Comparison of ENCODE assay signal across 9 cellular contexts in the genomic region with DNA sequence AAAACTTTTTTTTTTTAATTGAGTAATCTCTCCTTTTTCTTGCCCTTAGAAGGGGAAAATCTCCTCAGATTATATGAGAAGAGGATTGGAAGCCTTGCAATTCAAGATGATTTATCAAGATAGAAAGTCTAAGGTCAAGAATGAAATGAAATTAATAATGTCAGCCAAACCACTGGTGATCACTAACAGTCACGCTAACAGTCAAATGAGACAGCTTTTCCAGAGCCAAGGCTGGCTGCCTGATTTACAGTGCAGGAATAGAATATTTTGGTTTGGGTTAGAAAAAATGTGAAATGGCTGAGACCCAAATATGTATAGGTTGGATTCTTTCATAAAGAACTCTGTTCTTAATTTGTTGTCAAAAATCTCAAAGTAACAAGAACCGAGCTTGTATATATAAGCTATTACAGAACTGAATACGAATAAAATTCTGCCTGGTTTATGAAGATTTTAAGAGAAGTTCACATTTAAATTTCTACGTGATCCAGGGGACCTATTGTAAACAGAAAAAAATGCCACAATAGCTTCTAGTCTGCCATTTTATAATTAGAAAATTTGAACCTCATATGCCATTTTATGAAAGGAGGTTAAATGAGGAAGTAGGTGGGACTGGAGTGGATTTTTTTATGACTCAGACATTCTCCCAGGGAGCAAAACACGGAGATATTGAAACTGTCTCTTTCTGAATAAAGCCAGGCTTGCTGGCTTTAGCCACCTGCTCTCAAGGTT.
A peak's percentile ranks its signal among the peaks of the same experiment; 100 is the strongest.
DNase-seq lines count a peak whose midpoint lies in the region; ATAC-seq, FAIRE-seq and TF ChIP-seq lines count a peak whose summit lies in the region.
"Had no signal": no experiment of that assay in that cellular context is flagged by ENCODE, and none has a peak within 500 bp of the region (broad histone marks: within the 10 kb centered on the region; RNA-seq: fewer than 3 reads in every experiment).

No MANE protein-coding gene starts in this region.

- no peak for FAIRE-seq in GM19239 (lab: Jason Lieb, UNC)

- H3K36me3 Mint-ChIP-seq in stimulated activated effector memory CD8-positive, alpha-beta T cell treated with anti-CD3 and anti-CD28 coated beads, Interleukin-12 subunit alpha, Interleukin-12 subunit beta, amount 100 ng/mL, for 72 hours = no peaks in the 10 kb centered on the region
- H3K36me3 Mint-ChIP-seq: IgD-negative memory B cell had no signal

- H3K36me3 ChIP-seq in HUES6 (ENCODE audit: control insufficient read depth, insufficient read depth, low read length) (no peaks in the 10 kb centered on the region), left lung (no peaks in the 10 kb centered on the region)

- H3K27me3 ChIP-seq in HUES6 (ENCODE audit: control insufficient read depth, insufficient read depth, low read length) (no peaks in the 10 kb centered on the region), left lung (no peaks in the 10 kb centered on the region)

- H3K27ac Mint-ChIP-seq in stimulated activated effector memory CD8-positive, alpha-beta T cell treated with anti-CD3 and anti-CD28 coated beads, Interleukin-12 subunit alpha, Interleukin-12 subunit beta, amount 100 ng/mL, for 72 hours = no peak overlapping the region
- H3K27ac Mint-ChIP-seq: IgD-negative memory B cell had no signal

- H3K4me1 Mint-ChIP-seq in stimulated activated effector memory CD8-positive, alpha-beta T cell treated with anti-CD3 and anti-CD28 coated beads, Interleukin-12 subunit alpha, Interleukin-12 subunit beta, amount 100 ng/mL, for 72 hours = peaks cover 6% of the 10 kb centered on the region
- H3K4me1 Mint-ChIP-seq: IgD-negative memory B cell had no signal

- H3K4me3 Mint-ChIP-seq in stimulated activated effector memory CD8-positive, alpha-beta T cell treated with anti-CD3 and anti-CD28 coated beads, Interleukin-12 subunit alpha, Interleukin-12 subunit beta, amount 100 ng/mL, for 72 hours = no peak overlapping the region
- H3K4me3 Mint-ChIP-seq: IgD-negative memory B cell had no signal

- H3K9ac ChIP-seq in HUES6 (ENCODE audit: low read length) = no peak overlapping the region

- peak; percentile 72 for ATAC-seq in left lung
- no peak for ATAC-seq in stimulated activated effector memory CD8-positive, alpha-beta T cell treated with anti-CD3 and anti-CD28 coated beads, Interleukin-12 subunit alpha, Interleukin-12 subunit beta, amount 100 ng/mL, for 72 hours
- no peak for ATAC-seq in HG02588 (IDR thresholded peaks at IDR 0.05; ENCODE audit: unreplicated experiment)

- no peak for TF ChIP-seq CTCF in left lung (IDR thresholded peaks at IDR 0.05)

- H3K4me1 ChIP-seq in HUES6 (ENCODE audit: control insufficient read depth, insufficient read depth, low read length) (peaks cover 38% of the 10 kb centered on the region), left lung (peaks cover 25 to 55% of the 10 kb centered on the region in 2 donors)

- H3K4me3 ChIP-seq in HUES6 (ENCODE audit: low read depth, low read length) (no peak overlapping the region), left lung (no peak overlapping the region)

- DNase-seq in AML-193 (lab: John Stamatoyannopoulos, UW) (peak; percentile 19 to 24), astrocyte of the hippocampus (ENCODE audit: low read depth, low spot score) (peak; percentile 64), left lung (no peak), GM19239 (ENCODE audit: insufficient read length, low spot score) (no peak), NCI-H446 (lab: John Stamatoyannopoulos, UW) (no peak)
- DNase-seq in stimulated activated effector memory CD8-positive, alpha-beta T cell treated with anti-CD3 and anti-CD28 coated beads, Interleukin-12 subunit alpha, Interleukin-12 subunit beta, amount 100 ng/mL, for 72 hours (ENCODE audit: low spot score in 2 of 2) = no peak

- intact Hi-C loops in left lung (cut with DNase I) = no loop called here

- H3K27ac ChIP-seq in HUES6 (ENCODE audit: low read depth, low read length) (0 out of 2 replicates have a peak overlapping the region, but pooled peaks have one; percentile 47), left lung (peak overlapping the region; percentile 57 to 65)

- H3K9me3 ChIP-seq in HUES6 (ENCODE audit: control insufficient read depth, insufficient read depth, low read depth, low read length) (no peaks in the 10 kb centered on the region), left lung (no peaks in the 10 kb centered on the region)

- no peaks in the 10 kb centered on the region for H3K9me3 Mint-ChIP-seq in stimulated activated effector memory CD8-positive, alpha-beta T cell treated with anti-CD3 and anti-CD28 coated beads, Interleukin-12 subunit alpha, Interleukin-12 subunit beta, amount 100 ng/mL, for 72 hours
- H3K9me3 Mint-ChIP-seq: IgD-negative memory B cell had no signal

Comparison
In these comparisons a context has a peak if more than half of its experiments do, and no peak if none do; other contexts are left out.
1. DNase-seq: peak in AML-193 (2 of 2) and astrocyte of the hippocampus (single experiment); none in left lung (0 of 2), GM19239 (single experiment), stimulated activated effector memory CD8-positive, alpha-beta T cell treated with anti-CD3 and anti-CD28 coated beads, Interleukin-12 subunit alpha, Interleukin-12 subunit beta, amount 100 ng/mL, for 72 hours (0 of 2) and NCI-H446 (0 of 2).